8 cellular contexts compared by ENCODE assay signal in the genomic region with DNA sequence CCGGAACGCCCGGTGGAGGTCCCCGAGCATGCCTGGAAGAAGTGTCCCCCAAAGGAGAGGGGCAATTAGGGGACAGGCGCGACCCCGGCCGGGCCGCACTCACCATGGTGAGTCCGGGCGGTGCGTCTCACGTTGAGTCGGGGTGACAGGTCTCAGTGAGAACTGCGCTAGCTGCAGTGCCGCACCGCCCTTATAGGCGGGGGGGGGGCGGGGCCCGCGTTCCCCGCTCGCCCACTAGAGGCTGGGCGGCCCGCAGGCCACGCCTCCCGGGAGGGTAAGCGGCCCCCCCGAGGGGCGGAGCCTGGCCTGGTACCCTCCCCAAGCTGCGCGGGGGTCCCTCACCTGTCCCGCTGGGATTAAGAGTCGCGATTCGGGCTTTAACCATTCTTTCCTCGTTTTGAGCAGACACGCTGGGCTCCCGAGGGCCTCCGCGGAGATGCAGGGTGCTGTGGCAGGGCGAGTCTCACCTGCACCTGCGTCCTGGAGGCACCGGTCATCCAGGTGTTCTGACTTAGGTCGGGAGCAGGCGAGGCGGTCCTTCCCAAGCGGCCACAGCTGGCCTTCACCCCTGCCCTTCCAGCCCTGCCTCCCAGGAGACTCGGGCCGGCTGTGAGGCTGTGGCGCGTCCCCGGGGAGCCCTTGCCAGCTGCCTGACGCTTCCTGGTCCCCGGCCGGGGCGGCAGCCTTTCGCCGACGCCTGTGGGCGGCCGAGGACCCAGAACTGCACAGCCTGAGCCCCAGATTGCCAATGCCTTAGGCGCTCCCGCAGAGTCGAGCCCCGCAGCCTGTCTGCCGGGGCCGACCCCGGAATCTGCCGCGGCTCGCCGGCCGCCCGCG. TPM values are rescaled to one million over a fixed set of nuclear protein-coding genes. Genes with fewer than 3 reads are reported as not detected.
A peak's percentile ranks its signal among the peaks of the same experiment; 100 is the strongest.
DNase-seq lines count a peak whose midpoint lies in the region; ATAC-seq and TF ChIP-seq lines count a peak whose summit lies in the region.

A gene (minus strand): TSS at position 166 of the 837 bp plus-strand sequence. CDS start 60 bp downstream, at position 106.

- TF ChIP-seq CTCF in AG09309 (IDR thresholded peaks at IDR 0.05; ENCODE audit: control insufficient read depth, insufficient read depth, low read depth, low read length, missing control alignments) (no peak), lower leg skin (IDR thresholded peaks at IDR 0.05) (no peak)

- intact Hi-C loops in lower leg skin (cut with DNase I; ENCODE audit: low total_unique reads) = no loop called here

- peak; percentile 51 for ATAC-seq in GM19023 (IDR thresholded peaks at IDR 0.05; ENCODE audit: unreplicated experiment)
- peak; percentile 51 for ATAC-seq in HG03175 (IDR thresholded peaks at IDR 0.05; ENCODE audit: unreplicated experiment)

- 1% methylated on average over 16 to 37 of the region's 76 CpGs for WGBS in lower leg skin, 2 donors

- H3K4me3 ChIP-seq in AG09309 (ENCODE audit: control insufficient read depth, low read depth, low read length) (peak within 1 kb of the TSS; percentile 52), lower leg skin (ENCODE audit: low read depth, poor library complexity, severe bottlenecking) (peak within 1 kb of the TSS; percentile 57)

- peak in 1 of 2 donors; percentile 80 for TF ChIP-seq POLR2A in lower leg skin (IDR thresholded peaks at IDR 0.05)

- DNase-seq in AG09309 (ENCODE audit: low read depth) = no peak
- peak; percentile 89 for DNase-seq in NCI-H69 (lab: John Stamatoyannopoulos, UW)
- peak; percentile 84 to 88 for DNase-seq in activated CD4-positive, alpha-beta T cell treated with anti-CD3 and anti-CD28 coated beads, Interleukin-2, amount 50 U/mL, for 4 hours
- DNase-seq in dermis blood vessel endothelial cell = peak; percentile 69
- peak; percentile 80 to 96 for DNase-seq in lower leg skin (ENCODE audit: low spot score in 2 of 2)
- peak; percentile 90 to 92 for DNase-seq in stimulated activated CD4-positive, alpha-beta T cell treated with anti-CD3 and anti-CD28 coated beads, Interleukin-4, amount 100 ng/mL, for 4 hours

RNA-seq across cellular contexts. Expression of the gene that starts here (rescaled TPM):
- total RNA-seq in dermis blood vessel endothelial cell (19.9 and 23.0 TPM in 2 replicates), lower leg skin (100 to 1,000 TPM; 181 to 522 (median 240) TPM)
